Comparison of ENCODE assay signal across 1 cellular context in genomic region chr2:188751786-188752185, GRCh38.
TF ChIP-seq lines count a peak whose summit lies in the region.

No MANE protein-coding gene starts in this region.

TF ChIP-seq in SK-N-SH treated with all-trans-retinoic acid at 6 μM for 48 hours, 23 proteins besides CTCF, POLR2A, EP300 and RAD21 (continued from another document):
- TF ChIP-seq, protein P1, sequence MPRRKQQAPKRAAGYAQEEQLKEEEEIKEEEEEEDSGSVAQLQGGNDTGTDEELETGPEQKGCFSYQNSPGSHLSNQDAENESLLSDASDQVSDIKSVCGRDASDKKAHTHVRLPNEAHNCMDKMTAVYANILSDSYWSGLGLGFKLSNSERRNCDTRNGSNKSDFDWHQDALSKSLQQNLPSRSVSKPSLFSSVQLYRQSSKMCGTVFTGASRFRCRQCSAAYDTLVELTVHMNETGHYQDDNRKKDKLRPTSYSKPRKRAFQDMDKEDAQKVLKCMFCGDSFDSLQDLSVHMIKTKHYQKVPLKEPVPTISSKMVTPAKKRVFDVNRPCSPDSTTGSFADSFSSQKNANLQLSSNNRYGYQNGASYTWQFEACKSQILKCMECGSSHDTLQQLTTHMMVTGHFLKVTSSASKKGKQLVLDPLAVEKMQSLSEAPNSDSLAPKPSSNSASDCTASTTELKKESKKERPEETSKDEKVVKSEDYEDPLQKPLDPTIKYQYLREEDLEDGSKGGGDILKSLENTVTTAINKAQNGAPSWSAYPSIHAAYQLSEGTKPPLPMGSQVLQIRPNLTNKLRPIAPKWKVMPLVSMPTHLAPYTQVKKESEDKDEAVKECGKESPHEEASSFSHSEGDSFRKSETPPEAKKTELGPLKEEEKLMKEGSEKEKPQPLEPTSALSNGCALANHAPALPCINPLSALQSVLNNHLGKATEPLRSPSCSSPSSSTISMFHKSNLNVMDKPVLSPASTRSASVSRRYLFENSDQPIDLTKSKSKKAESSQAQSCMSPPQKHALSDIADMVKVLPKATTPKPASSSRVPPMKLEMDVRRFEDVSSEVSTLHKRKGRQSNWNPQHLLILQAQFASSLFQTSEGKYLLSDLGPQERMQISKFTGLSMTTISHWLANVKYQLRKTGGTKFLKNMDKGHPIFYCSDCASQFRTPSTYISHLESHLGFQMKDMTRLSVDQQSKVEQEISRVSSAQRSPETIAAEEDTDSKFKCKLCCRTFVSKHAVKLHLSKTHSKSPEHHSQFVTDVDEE (CRISPR knock-in tag; IDR thresholded peaks at IDR 0.05): no peak
- no peak for TF ChIP-seq GLIS3 (CRISPR knock-in tag; IDR thresholded peaks at IDR 0.05)
- TF ChIP-seq, protein P2, sequence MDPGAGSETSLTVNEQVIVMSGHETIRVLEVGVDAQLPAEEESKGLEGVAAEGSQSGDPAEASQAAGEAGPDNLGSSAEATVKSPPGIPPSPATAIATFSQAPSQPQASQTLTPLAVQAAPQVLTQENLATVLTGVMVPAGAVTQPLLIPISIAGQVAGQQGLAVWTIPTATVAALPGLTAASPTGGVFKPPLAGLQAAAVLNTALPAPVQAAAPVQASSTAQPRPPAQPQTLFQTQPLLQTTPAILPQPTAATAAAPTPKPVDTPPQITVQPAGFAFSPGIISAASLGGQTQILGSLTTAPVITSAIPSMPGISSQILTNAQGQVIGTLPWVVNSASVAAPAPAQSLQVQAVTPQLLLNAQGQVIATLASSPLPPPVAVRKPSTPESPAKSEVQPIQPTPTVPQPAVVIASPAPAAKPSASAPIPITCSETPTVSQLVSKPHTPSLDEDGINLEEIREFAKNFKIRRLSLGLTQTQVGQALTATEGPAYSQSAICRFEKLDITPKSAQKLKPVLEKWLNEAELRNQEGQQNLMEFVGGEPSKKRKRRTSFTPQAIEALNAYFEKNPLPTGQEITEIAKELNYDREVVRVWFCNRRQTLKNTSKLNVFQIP (CRISPR knock-in tag; IDR thresholded peaks at IDR 0.05; ENCODE audit: borderline replicate concordance, low read depth): no peak
- TF ChIP-seq ZNF565 (CRISPR knock-in tag; conservative IDR thresholded peaks at IDR 0.05; ENCODE audit: low read depth): no peak
- TF ChIP-seq, protein P3, sequence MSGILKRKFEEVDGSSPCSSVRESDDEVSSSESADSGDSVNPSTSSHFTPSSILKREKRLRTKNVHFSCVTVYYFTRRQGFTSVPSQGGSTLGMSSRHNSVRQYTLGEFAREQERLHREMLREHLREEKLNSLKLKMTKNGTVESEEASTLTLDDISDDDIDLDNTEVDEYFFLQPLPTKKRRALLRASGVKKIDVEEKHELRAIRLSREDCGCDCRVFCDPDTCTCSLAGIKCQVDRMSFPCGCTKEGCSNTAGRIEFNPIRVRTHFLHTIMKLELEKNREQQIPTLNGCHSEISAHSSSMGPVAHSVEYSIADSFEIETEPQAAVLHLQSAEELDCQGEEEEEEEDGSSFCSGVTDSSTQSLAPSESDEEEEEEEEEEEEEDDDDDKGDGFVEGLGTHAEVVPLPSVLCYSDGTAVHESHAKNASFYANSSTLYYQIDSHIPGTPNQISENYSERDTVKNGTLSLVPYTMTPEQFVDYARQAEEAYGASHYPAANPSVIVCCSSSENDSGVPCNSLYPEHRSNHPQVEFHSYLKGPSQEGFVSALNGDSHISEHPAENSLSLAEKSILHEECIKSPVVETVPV (CRISPR knock-in tag; IDR thresholded peaks at IDR 0.05): no peak
- no peak for TF ChIP-seq ZC3H10 (CRISPR knock-in tag; IDR thresholded peaks at IDR 0.05)
- no peak for TF ChIP-seq ZNF8 (CRISPR knock-in tag; IDR thresholded peaks at IDR 0.05)
- no peak for TF ChIP-seq ISL1 (CRISPR knock-in tag; IDR thresholded peaks at IDR 0.05)
- no peak for TF ChIP-seq ZNF70 (CRISPR knock-in tag; IDR thresholded peaks at IDR 0.05)
- TF ChIP-seq ARNTL (CRISPR knock-in tag; IDR thresholded peaks at IDR 0.05; ENCODE audit: borderline replicate concordance, low read depth): no peak
- no peak for TF ChIP-seq ESRRG (CRISPR knock-in tag; IDR thresholded peaks at IDR 0.05)
